Comparison of ENCODE assay signal across 1 cellular context in the genomic region with DNA sequence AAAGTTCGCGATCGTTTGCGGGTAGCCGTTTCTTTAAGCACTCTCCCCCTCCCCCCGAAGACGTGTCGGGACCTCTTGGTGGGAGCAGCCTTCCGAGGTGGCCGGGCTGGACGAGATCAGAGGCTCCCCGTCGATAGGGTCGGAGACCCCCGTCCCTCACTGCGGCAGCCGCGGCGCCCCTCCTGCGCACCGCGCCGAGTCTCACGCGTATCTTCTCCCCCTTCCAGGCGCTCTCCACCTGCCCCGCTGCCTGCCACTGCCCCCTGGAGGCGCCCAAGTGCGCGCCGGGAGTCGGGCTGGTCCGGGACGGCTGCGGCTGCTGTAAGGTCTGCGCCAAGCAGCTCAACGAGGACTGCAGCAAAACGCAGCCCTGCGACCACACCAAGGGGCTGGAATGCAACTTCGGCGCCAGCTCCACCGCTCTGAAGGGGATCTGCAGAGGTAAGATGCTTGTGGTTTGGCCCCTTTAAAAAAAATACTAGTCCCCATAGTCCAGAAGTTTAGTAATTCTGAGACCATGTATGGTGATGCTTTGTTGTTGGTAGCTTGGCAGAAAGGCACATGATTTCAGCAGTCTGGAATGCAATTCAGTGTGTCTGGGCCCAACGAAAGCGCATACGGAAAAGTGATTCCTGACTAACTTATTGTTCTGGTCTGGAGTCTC.
A peak's percentile ranks its signal among the peaks of the same experiment; 100 is the strongest.
TF ChIP-seq lines count a peak whose summit lies in the region.

No MANE protein-coding gene starts in this region.

TF ChIP-seq in HEK293, 187 proteins besides CTCF, POLR2A, EP300 and RAD21 (continued from another document and continues in another):
- no peak for TF ChIP-seq ZNF202 (tag by site-specific recombination; IDR thresholded peaks at IDR 0.05; ENCODE audit: borderline replicate concordance)
- TF ChIP-seq ZNF175 (tag by site-specific recombination; IDR thresholded peaks at IDR 0.05): no peak
- TF ChIP-seq, protein P1, sequence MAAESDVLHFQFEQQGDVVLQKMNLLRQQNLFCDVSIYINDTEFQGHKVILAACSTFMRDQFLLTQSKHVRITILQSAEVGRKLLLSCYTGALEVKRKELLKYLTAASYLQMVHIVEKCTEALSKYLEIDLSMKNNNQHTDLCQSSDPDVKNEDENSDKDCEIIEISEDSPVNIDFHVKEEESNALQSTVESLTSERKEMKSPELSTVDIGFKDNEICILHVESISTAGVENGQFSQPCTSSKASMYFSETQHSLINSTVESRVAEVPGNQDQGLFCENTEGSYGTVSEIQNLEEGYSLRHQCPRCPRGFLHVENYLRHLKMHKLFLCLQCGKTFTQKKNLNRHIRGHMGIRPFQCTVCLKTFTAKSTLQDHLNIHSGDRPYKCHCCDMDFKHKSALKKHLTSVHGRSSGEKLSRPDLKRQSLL (tag by site-specific recombination; IDR thresholded peaks at IDR 0.05): peak; percentile 38; the same call in 1 of the 2 replicates
- TF ChIP-seq, protein P2, sequence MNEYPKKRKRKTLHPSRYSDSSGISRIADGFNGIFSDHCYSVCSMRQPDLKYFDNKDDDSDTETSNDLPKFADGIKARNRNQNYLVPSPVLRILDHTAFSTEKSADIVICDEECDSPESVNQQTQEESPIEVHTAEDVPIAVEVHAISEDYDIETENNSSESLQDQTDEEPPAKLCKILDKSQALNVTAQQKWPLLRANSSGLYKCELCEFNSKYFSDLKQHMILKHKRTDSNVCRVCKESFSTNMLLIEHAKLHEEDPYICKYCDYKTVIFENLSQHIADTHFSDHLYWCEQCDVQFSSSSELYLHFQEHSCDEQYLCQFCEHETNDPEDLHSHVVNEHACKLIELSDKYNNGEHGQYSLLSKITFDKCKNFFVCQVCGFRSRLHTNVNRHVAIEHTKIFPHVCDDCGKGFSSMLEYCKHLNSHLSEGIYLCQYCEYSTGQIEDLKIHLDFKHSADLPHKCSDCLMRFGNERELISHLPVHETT (tag by site-specific recombination; IDR thresholded peaks at IDR 0.05): peak; percentile 34
- no peak for TF ChIP-seq ZNF433 (tag by site-specific recombination; IDR thresholded peaks at IDR 0.05; ENCODE audit: low read depth)
- no peak for TF ChIP-seq ZNF76 (tag by site-specific recombination; IDR thresholded peaks at IDR 0.05; ENCODE audit: borderline replicate concordance, low read depth)
- TF ChIP-seq ZSCAN30 (tag by site-specific recombination; IDR thresholded peaks at IDR 0.05): peak; percentile 55
- TF ChIP-seq ZBTB20 (tag by site-specific recombination; IDR thresholded peaks at IDR 0.05): no peak
- no peak for TF ChIP-seq ATF2 (tag by site-specific recombination; IDR thresholded peaks at IDR 0.05; ENCODE audit: low read depth)
- peak; percentile 83; the same call in 1 of the 2 replicates for TF ChIP-seq ZBTB7A (tag by site-specific recombination; IDR thresholded peaks at IDR 0.05; ENCODE audit: low read depth)
- no peak for TF ChIP-seq ZNF701 (tag by site-specific recombination; IDR thresholded peaks at IDR 0.05)
- TF ChIP-seq, protein P3, sequence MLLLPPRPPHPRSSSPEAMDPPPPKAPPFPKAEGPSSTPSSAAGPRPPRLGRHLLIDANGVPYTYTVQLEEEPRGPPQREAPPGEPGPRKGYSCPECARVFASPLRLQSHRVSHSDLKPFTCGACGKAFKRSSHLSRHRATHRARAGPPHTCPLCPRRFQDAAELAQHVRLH (tag by site-specific recombination; IDR thresholded peaks at IDR 0.05): no peak; the same call in 1 of the 2 replicates
- no peak for TF ChIP-seq HOXC10 (CRISPR knock-in tag; IDR thresholded peaks at IDR 0.05)
- TF ChIP-seq ZNF148 (tag by site-specific recombination; IDR thresholded peaks at IDR 0.05; ENCODE audit: borderline replicate concordance): no peak
- no peak for TF ChIP-seq ZNF521 (tag by site-specific recombination; IDR thresholded peaks at IDR 0.05)
- peak; percentile 30; the same call in 1 of the 2 replicates for TF ChIP-seq KLF1 (tag by site-specific recombination; IDR thresholded peaks at IDR 0.05)
- TF ChIP-seq HOXD13 (CRISPR knock-in tag; IDR thresholded peaks at IDR 0.05; ENCODE audit: borderline replicate concordance): no peak
- peak; percentile 56; the same call in 1 of the 2 replicates for TF ChIP-seq ZNF394 (tag by site-specific recombination; IDR thresholded peaks at IDR 0.05; ENCODE audit: borderline replicate concordance)
- no peak for TF ChIP-seq KLF9 (tag by site-specific recombination; IDR thresholded peaks at IDR 0.05; ENCODE audit: low read depth)
- TF ChIP-seq ZNF23 (tag by site-specific recombination; IDR thresholded peaks at IDR 0.05; ENCODE audit: borderline replicate concordance): no peak
- peak; percentile 52 for TF ChIP-seq PRDM4 (tag by site-specific recombination; IDR thresholded peaks at IDR 0.05)
- TF ChIP-seq, protein P4, sequence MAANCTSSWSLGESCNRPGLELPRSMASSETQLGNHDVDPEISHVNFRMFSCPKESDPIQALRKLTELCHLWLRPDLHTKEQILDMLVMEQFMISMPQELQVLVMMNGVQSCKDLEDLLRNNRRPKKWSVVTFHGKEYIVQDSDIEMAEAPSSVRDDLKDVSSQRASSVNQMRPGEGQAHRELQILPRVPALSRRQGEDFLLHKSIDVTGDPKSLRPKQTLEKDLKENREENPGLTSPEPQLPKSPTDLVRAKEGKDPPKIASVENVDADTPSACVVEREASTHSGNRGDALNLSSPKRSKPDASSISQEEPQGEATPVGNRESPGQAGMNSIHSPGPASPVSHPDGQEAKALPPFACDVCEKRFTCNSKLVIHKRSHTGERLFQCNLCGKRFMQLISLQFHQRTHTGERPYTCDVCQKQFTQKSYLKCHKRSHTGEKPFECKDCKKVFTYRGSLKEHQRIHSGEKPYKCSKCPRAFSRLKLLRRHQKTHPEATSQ (tag by site-specific recombination; IDR thresholded peaks at IDR 0.05): 0 out of 2 replicates have a peak, but pooled peaks have one; percentile 5
- TF ChIP-seq, protein P5, sequence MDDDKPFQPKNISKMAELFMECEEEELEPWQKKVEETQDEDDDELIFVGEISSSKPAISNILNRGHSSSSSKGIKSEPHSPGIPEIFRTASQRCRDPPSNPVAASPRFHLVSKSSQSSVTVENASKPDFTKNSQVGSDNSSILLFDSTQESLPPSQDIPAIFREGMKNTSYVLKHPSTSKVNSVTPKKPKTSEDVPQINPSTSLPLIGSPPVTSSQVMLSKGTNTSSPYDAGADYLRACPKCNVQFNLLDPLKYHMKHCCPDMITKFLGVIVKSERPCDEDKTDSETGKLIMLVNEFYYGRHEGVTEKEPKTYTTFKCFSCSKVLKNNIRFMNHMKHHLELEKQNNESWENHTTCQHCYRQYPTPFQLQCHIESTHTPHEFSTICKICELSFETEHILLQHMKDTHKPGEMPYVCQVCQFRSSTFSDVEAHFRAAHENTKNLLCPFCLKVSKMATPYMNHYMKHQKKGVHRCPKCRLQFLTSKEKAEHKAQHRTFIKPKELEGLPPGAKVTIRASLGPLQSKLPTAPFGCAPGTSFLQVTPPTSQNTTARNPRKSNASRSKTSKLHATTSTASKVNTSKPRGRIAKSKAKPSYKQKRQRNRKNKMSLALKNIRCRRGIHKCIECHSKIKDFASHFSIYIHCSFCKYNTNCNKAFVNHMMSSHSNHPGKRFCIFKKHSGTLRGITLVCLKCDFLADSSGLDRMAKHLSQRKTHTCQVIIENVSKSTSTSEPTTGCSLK (tag by site-specific recombination; IDR thresholded peaks at IDR 0.05): no peak
- TF ChIP-seq, protein P6, sequence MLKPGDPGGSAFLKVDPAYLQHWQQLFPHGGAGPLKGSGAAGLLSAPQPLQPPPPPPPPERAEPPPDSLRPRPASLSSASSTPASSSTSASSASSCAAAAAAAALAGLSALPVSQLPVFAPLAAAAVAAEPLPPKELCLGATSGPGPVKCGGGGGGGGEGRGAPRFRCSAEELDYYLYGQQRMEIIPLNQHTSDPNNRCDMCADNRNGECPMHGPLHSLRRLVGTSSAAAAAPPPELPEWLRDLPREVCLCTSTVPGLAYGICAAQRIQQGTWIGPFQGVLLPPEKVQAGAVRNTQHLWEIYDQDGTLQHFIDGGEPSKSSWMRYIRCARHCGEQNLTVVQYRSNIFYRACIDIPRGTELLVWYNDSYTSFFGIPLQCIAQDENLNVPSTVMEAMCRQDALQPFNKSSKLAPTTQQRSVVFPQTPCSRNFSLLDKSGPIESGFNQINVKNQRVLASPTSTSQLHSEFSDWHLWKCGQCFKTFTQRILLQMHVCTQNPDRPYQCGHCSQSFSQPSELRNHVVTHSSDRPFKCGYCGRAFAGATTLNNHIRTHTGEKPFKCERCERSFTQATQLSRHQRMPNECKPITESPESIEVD (tag by site-specific recombination; IDR thresholded peaks at IDR 0.05): 0 out of 2 replicates have a peak, but pooled peaks have one; percentile 9
- no peak; the same call in 1 of the 2 replicates for TF ChIP-seq ZNF18 (tag by site-specific recombination; IDR thresholded peaks at IDR 0.05)
- TF ChIP-seq GLIS2 (tag by site-specific recombination; IDR thresholded peaks at IDR 0.05): peak; percentile 95
- TF ChIP-seq ZNF560 (tag by site-specific recombination; IDR thresholded peaks at IDR 0.05; ENCODE audit: borderline replicate concordance): no peak
- TF ChIP-seq ZNF146 (tag by site-specific recombination; IDR thresholded peaks at IDR 0.05): no peak
- TF ChIP-seq SCRT1 (tag by site-specific recombination; IDR thresholded peaks at IDR 0.05; ENCODE audit: borderline replicate concordance): no peak
- no peak for TF ChIP-seq ZNF704 (tag by site-specific recombination; IDR thresholded peaks at IDR 0.05)
- TF ChIP-seq ZNF114 (tag by site-specific recombination; IDR thresholded peaks at IDR 0.05): no peak
- no peak for TF ChIP-seq ZNF350 (tag by site-specific recombination; IDR thresholded peaks at IDR 0.05)
- peak; percentile 43; the same call in 1 of the 2 replicates for TF ChIP-seq MEIS1 (CRISPR knock-in tag; IDR thresholded peaks at IDR 0.05; ENCODE audit: borderline replicate concordance)
- TF ChIP-seq SP7 (tag by site-specific recombination; IDR thresholded peaks at IDR 0.05): peak; percentile 84
- peak; percentile 47 for TF ChIP-seq ZNF24 (tag by site-specific recombination; IDR thresholded peaks at IDR 0.05)
- TF ChIP-seq ZNF544 (tag by site-specific recombination; IDR thresholded peaks at IDR 0.05): no peak
- TF ChIP-seq ZSCAN23 (tag by site-specific recombination; IDR thresholded peaks at IDR 0.05): peak; percentile 71; the same call in 1 of the 2 replicates
- TF ChIP-seq ZNF133 (tag by site-specific recombination; IDR thresholded peaks at IDR 0.05): no peak; the same call in 1 of the 2 replicates
- no peak for TF ChIP-seq ZNF266 (tag by site-specific recombination; IDR thresholded peaks at IDR 0.05; ENCODE audit: low read depth)
